In genomic region chr11:19988598-19988997, GRCh38 we compare ENCODE assay signal across 11 cellular contexts.
DNase-seq lines count a peak whose midpoint lies in the region; ATAC-seq and TF ChIP-seq lines count a peak whose summit lies in the region.
"Had no signal": no experiment of that assay in that cellular context is flagged by ENCODE, and none has a peak within 500 bp of the region (broad histone marks: within the 10 kb centered on the region; RNA-seq: fewer than 3 reads in every experiment).

No MANE protein-coding gene starts in this region.

- H3K27ac Mint-ChIP-seq in nephron, result peak overlapping the region in 2 of 3 experiments; percentile 61 to 77
- H3K27ac Mint-ChIP-seq: B cell had no signal

- POLR2A ChIA-PET in AG04449 (lab: Yijun Ruan, JAX), result no interaction called here

- DNase-seq in AG04449 (ENCODE audit: low read depth, low spot score) (peak; percentile 94), RWPE2 (ENCODE audit: low spot score) (no peak), fibroblast of villous mesenchyme (ENCODE audit: low read depth) (peak; percentile 43), esophagus squamous epithelium (lab: John Stamatoyannopoulos, UW) (no peak), foreskin melanocyte (no peak), NCI-H146 (lab: John Stamatoyannopoulos, UW) (no peak)
- DNase-seq: NCI-H345 had no signal

- H3K27ac ChIP-seq in RWPE2 (ENCODE audit: poor library complexity, severe bottlenecking) (no peak overlapping the region), esophagus squamous epithelium (peak overlapping the region in 2 of 4 donors; percentile 44 to 57)
- H3K27ac ChIP-seq: parathyroid adenoma had no signal

- H3K4me3 Mint-ChIP-seq in nephron, result no peak overlapping the region
- H3K4me3 Mint-ChIP-seq: B cell had no signal

- H3K4me1 ChIP-seq in RWPE2 (ENCODE audit: insufficient read depth, poor library complexity, severe bottlenecking), result no peaks in the 10 kb centered on the region
- peaks cover 0 to 32% (median 3%) of the 10 kb centered on the region in 3 donors for H3K4me1 ChIP-seq in esophagus squamous epithelium
- H3K4me1 ChIP-seq: parathyroid adenoma had no signal

- intact Hi-C loops in esophagus squamous epithelium (cut with DNase I), result no loop called here

- CTCF ChIA-PET in AG04449 (lab: Yijun Ruan, JAX), result interaction anchor here (1.1 kb wide), 1 partner anchor 35 kb away, joined by 3 read pairs; no protein-coding TSS in a partner anchor

- WGBS in esophagus squamous epithelium, 2 donors, result 50 to 60% methylated on average over 1 to 2 of the region's 2 CpGs

- no peaks in the 10 kb centered on the region for H3K36me3 Mint-ChIP-seq in nephron (ENCODE audit: low read depth)

- H3K36me3 ChIP-seq in RWPE2 (ENCODE audit: low read depth), result no peaks in the 10 kb centered on the region
- H3K36me3 ChIP-seq in esophagus squamous epithelium, result peaks cover 0 to 13% (median 0%) of the 10 kb centered on the region in 3 donors

- peaks cover 22% of the 10 kb centered on the region for H3K4me1 Mint-ChIP-seq in nephron

- H3K27me3 ChIP-seq in RWPE2 (ENCODE audit: insufficient read depth, poor library complexity, severe bottlenecking) (no peaks in the 10 kb centered on the region), esophagus squamous epithelium (no peaks in the 10 kb centered on the region)

- no peak for TF ChIP-seq POLR2A in esophagus squamous epithelium (IDR thresholded peaks at IDR 0.05)

- H3K27me3 Mint-ChIP-seq in nephron (ENCODE audit: low read depth), result no peaks in the 10 kb centered on the region

- H3K4me3 ChIP-seq in AG04449 (ENCODE audit: low read depth, low read length) (no peak overlapping the region), RWPE2 (ENCODE audit: severe bottlenecking) (no peak overlapping the region), fibroblast of villous mesenchyme (ENCODE audit: low read depth, low read length) (no peak overlapping the region), esophagus squamous epithelium (no peak overlapping the region)

- H3K9me3 ChIP-seq in RWPE2 (ENCODE audit: severe bottlenecking) (no peaks in the 10 kb centered on the region), esophagus squamous epithelium (no peaks in the 10 kb centered on the region)

- no peaks in the 10 kb centered on the region for H3K9me3 Mint-ChIP-seq in nephron

- TF ChIP-seq CTCF in AG04449 (IDR thresholded peaks at IDR 0.05; ENCODE audit: insufficient read depth, low read length, missing control alignments) (no peak), RWPE2 (IDR thresholded peaks at IDR 0.05; ENCODE audit: poor library complexity, severe bottlenecking) (no peak), fibroblast of villous mesenchyme (IDR thresholded peaks at IDR 0.05; ENCODE audit: insufficient read depth, low read depth, low read length) (no peak), nephron (IDR thresholded peaks at IDR 0.05; ENCODE audit: unreplicated experiment in 3 of 3) (no peak), esophagus squamous epithelium (IDR thresholded peaks at IDR 0.05) (no peak)

- peak; percentile 89 for ATAC-seq in RWPE2 (ENCODE audit: low read depth)
- ATAC-seq in HG02981 (IDR thresholded peaks at IDR 0.05; ENCODE audit: unreplicated experiment), result no peak

Comparison
In these comparisons a context has a peak if more than half of its experiments do, and no peak if none do; other contexts are left out.
1. DNase-seq: peak in AG04449 (single experiment) and fibroblast of villous mesenchyme (single experiment); none in RWPE2 (single experiment), esophagus squamous epithelium (single experiment), foreskin melanocyte (single experiment) and NCI-H146 (single experiment).